10 cellular contexts compared by ENCODE assay signal in the genomic region with DNA sequence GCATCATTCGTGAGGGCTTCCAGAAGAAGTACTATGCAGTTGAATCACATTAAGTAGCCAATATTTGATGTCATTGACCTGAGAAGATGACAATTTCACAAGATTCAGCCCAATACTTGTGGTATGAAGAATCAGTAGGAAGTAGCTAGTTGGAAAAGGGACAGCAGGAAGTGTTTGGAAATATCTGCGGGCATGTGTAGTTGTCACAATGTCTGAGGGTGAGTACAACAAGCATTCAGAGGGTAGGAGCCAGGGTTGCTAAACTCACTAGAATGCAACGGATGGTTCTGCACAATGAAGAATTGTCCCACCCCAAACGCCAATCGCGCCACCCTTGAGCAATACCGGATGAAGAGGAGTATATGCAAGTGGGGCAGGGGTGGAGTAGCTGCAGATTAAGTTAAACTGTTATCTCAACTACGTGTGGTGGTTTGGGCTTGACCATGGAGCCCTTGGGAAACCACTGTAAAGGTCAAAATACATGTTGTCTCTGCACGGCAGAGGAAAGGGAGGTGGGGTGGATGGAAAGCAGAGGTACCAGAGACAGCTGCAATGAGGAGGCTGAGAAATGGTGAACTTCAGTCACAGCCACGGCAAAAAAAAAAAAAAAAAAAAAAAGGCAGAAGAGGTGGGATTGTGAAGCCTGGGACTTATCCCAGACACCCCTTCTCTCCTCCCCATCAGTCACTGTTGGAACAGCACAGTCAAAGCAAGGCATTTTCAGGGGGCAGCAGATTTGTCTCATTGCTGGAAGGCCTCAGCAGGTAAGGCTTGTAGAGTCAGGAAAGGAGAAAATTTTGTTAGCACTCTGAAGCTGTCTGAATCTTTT. TPM values are rescaled to one million over a fixed set of nuclear protein-coding genes. Genes with fewer than 3 reads are reported as not detected.
A peak's percentile ranks its signal among the peaks of the same experiment; 100 is the strongest.
DNase-seq lines count a peak whose midpoint lies in the region; ATAC-seq and TF ChIP-seq lines count a peak whose summit lies in the region.
"Had no signal": no experiment of that assay in that cellular context is flagged by ENCODE, and none has a peak within 500 bp of the region (broad histone marks: within the 10 kb centered on the region; RNA-seq: fewer than 3 reads in every experiment).

No MANE protein-coding gene starts in this region.

- H3K4me3 ChIP-seq in fibroblast of the aortic adventitia (ENCODE audit: low read depth, low read length) (peak overlapping the region; percentile 32), gastrocnemius medialis (no peak overlapping the region)
- H3K4me3 ChIP-seq: K562 had no signal

- in situ Hi-C loops in gastrocnemius medialis (cut with MboI; ENCODE audit: low sequenced_read_pairs in 4 of 4): no loop called here

- no peak for TF ChIP-seq POLR2A in gastrocnemius medialis (IDR thresholded peaks at IDR 0.05)

- H3K27me3 ChIP-seq in gastrocnemius medialis: no peaks in the 10 kb centered on the region

- ATAC-seq in HG02938 (IDR thresholded peaks at IDR 0.05; ENCODE audit: unreplicated experiment): peak; percentile 10
- ATAC-seq in gastrocnemius medialis: peak in 1 of 2 donors; percentile 71
- ATAC-seq in HG03159 (IDR thresholded peaks at IDR 0.05; ENCODE audit: unreplicated experiment): no peak
- no peak for ATAC-seq in HG02870 (IDR thresholded peaks at IDR 0.05; ENCODE audit: unreplicated experiment)
- ATAC-seq in HG03139 (IDR thresholded peaks at IDR 0.05; ENCODE audit: unreplicated experiment): no peak
- ATAC-seq: K562 had no signal

- TF ChIP-seq CTCF in fibroblast of the aortic adventitia (IDR thresholded peaks at IDR 0.05; ENCODE audit: insufficient read depth, low read length) (no peak), gastrocnemius medialis (IDR thresholded peaks at IDR 0.05 in 4 of 5, conservative IDR thresholded peaks at IDR 0.05 in 1 of 5) (no peak)

- no peak overlapping the region for H3K27ac ChIP-seq in gastrocnemius medialis

- no peaks in the 10 kb centered on the region for H3K36me3 ChIP-seq in gastrocnemius medialis

- no peaks in the 10 kb centered on the region for H3K4me1 ChIP-seq in gastrocnemius medialis

- intact Hi-C loops in gastrocnemius medialis (cut with DNase I; ENCODE audit: low total_unique reads): no loop called here

- H3K9me3 ChIP-seq in gastrocnemius medialis: no peaks in the 10 kb centered on the region

- DNase-seq in SIG-M5 treated with dmso at 0.1 percent for 504 hours (lab: John Stamatoyannopoulos, UW; ENCODE audit: unreplicated experiment) (peak; percentile 100), fibroblast of the aortic adventitia (ENCODE audit: low read depth) (peak; percentile 97), gastrocnemius medialis (peak; percentile 22 to 52), NCI-H82 treated with DMSO at 0.1 percent for 48 hours (lab: John Stamatoyannopoulos, UW; ENCODE audit: unreplicated experiment) (no peak)
- DNase-seq: glutamatergic neuron had no signal

RNA-seq across cellular contexts. Expression of a gene that starts 5.1 kb away (rescaled TPM):
- not detected in 2 replicates for total RNA-seq in fibroblast of the aortic adventitia (ENCODE audit: low replicate concordance)
- total RNA-seq in gastrocnemius medialis: 1 to 10 TPM in 1 of 4 donors, under 1 TPM in 1, not detected in 2; 0.40 to 1.5 TPM

RNA-seq across cellular contexts. Expression of a gene that starts 52.6 kb away (rescaled TPM):
- total RNA-seq in fibroblast of the aortic adventitia (ENCODE audit: low replicate concordance): 1.3 TPM in 1 of 2 replicates, not detected in the other
- total RNA-seq in gastrocnemius medialis: not detected
- total RNA-seq: K562 had no signal
